In the genomic region with DNA sequence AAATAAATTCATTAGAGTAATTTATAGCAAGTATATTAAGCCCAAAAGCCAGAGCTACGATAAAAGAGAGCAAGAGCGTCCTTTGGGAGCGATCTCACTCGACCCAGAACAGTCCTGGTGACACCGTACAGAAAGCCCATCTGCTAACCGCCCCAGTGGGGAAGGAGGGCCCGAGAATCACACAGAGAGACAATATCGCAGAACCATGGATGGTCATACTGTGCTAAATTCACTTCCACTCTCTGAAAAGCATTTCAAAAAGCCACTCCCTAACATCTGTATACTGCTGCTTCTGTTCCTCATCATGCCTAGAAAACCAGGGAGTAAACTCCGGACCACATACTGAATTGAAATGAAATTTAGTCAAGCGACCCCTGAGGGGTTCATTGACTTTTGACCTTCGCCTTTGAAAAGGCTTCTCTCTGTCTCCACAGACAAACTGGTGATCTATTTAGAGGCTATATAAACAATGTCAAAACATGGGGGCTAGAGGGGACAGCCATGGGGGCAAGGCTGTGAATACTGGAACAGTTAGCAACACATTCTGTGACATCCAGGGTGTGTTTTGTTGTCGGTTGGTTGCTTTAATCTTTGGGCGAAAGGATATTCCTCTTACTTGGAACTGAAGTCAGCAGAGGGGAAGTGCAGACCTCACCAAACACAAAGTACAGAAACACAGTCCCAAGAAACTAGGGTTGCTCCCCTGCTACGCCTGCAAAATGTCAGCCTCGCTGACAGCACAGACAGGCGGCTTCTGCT, we compare ENCODE assay signal across 1 cellular context.
TF ChIP-seq lines count a peak whose summit lies in the region.

No MANE protein-coding gene starts in this region.

TF ChIP-seq in H1, 55 proteins besides CTCF, POLR2A, EP300 and RAD21 (continued from another document):
- TF ChIP-seq, protein P1, sequence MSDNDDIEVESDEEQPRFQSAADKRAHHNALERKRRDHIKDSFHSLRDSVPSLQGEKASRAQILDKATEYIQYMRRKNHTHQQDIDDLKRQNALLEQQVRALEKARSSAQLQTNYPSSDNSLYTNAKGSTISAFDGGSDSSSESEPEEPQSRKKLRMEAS (IDR thresholded peaks at IDR 0.05): no peak
- TF ChIP-seq, protein P2, sequence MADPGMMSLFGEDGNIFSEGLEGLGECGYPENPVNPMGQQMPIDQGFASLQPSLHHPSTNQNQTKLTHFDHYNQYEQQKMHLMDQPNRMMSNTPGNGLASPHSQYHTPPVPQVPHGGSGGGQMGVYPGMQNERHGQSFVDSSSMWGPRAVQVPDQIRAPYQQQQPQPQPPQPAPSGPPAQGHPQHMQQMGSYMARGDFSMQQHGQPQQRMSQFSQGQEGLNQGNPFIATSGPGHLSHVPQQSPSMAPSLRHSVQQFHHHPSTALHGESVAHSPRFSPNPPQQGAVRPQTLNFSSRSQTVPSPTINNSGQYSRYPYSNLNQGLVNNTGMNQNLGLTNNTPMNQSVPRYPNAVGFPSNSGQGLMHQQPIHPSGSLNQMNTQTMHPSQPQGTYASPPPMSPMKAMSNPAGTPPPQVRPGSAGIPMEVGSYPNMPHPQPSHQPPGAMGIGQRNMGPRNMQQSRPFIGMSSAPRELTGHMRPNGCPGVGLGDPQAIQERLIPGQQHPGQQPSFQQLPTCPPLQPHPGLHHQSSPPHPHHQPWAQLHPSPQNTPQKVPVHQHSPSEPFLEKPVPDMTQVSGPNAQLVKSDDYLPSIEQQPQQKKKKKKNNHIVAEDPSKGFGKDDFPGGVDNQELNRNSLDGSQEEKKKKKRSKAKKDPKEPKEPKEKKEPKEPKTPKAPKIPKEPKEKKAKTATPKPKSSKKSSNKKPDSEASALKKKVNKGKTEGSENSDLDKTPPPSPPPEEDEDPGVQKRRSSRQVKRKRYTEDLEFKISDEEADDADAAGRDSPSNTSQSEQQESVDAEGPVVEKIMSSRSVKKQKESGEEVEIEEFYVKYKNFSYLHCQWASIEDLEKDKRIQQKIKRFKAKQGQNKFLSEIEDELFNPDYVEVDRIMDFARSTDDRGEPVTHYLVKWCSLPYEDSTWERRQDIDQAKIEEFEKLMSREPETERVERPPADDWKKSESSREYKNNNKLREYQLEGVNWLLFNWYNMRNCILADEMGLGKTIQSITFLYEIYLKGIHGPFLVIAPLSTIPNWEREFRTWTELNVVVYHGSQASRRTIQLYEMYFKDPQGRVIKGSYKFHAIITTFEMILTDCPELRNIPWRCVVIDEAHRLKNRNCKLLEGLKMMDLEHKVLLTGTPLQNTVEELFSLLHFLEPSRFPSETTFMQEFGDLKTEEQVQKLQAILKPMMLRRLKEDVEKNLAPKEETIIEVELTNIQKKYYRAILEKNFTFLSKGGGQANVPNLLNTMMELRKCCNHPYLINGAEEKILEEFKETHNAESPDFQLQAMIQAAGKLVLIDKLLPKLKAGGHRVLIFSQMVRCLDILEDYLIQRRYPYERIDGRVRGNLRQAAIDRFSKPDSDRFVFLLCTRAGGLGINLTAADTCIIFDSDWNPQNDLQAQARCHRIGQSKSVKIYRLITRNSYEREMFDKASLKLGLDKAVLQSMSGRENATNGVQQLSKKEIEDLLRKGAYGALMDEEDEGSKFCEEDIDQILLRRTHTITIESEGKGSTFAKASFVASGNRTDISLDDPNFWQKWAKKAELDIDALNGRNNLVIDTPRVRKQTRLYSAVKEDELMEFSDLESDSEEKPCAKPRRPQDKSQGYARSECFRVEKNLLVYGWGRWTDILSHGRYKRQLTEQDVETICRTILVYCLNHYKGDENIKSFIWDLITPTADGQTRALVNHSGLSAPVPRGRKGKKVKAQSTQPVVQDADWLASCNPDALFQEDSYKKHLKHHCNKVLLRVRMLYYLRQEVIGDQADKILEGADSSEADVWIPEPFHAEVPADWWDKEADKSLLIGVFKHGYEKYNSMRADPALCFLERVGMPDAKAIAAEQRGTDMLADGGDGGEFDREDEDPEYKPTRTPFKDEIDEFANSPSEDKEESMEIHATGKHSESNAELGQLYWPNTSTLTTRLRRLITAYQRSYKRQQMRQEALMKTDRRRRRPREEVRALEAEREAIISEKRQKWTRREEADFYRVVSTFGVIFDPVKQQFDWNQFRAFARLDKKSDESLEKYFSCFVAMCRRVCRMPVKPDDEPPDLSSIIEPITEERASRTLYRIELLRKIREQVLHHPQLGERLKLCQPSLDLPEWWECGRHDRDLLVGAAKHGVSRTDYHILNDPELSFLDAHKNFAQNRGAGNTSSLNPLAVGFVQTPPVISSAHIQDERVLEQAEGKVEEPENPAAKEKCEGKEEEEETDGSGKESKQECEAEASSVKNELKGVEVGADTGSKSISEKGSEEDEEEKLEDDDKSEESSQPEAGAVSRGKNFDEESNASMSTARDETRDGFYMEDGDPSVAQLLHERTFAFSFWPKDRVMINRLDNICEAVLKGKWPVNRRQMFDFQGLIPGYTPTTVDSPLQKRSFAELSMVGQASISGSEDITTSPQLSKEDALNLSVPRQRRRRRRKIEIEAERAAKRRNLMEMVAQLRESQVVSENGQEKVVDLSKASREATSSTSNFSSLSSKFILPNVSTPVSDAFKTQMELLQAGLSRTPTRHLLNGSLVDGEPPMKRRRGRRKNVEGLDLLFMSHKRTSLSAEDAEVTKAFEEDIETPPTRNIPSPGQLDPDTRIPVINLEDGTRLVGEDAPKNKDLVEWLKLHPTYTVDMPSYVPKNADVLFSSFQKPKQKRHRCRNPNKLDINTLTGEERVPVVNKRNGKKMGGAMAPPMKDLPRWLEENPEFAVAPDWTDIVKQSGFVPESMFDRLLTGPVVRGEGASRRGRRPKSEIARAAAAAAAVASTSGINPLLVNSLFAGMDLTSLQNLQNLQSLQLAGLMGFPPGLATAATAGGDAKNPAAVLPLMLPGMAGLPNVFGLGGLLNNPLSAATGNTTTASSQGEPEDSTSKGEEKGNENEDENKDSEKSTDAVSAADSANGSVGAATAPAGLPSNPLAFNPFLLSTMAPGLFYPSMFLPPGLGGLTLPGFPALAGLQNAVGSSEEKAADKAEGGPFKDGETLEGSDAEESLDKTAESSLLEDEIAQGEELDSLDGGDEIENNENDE (IDR thresholded peaks at IDR 0.05; ENCODE audit: insufficient replicate concordance, low read length): no peak
- no peak for TF ChIP-seq GTF2F1 (IDR thresholded peaks at IDR 0.05; ENCODE audit: borderline replicate concordance, low read depth, low read length)
- TF ChIP-seq JUN (IDR thresholded peaks at IDR 0.05; ENCODE audit: low read depth, low read length): no peak
- TF ChIP-seq CBX8 (IDR thresholded peaks at IDR 0.05; ENCODE audit: borderline replicate concordance, low read depth, low read length): no peak
- no peak for TF ChIP-seq KDM1A (IDR thresholded peaks at IDR 0.05; ENCODE audit: borderline replicate concordance, low read length)
